ENCODE assay signal across 1 cellular context in genomic region chr1:1826356-1827088, GRCh38.
TF ChIP-seq lines count a peak whose summit lies in the region.

No MANE protein-coding gene starts in this region.

TF ChIP-seq in HEK293, 187 proteins besides CTCF, POLR2A, EP300 and RAD21 (continued from another document):
- TF ChIP-seq, protein P1, sequence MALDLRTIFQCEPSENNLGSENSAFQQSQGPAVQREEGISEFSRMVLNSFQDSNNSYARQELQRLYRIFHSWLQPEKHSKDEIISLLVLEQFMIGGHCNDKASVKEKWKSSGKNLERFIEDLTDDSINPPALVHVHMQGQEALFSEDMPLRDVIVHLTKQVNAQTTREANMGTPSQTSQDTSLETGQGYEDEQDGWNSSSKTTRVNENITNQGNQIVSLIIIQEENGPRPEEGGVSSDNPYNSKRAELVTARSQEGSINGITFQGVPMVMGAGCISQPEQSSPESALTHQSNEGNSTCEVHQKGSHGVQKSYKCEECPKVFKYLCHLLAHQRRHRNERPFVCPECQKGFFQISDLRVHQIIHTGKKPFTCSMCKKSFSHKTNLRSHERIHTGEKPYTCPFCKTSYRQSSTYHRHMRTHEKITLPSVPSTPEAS (tag by site-specific recombination; IDR thresholded peaks at IDR 0.05) = no peak
- TF ChIP-seq ZNF560 (tag by site-specific recombination; IDR thresholded peaks at IDR 0.05; ENCODE audit: borderline replicate concordance) (no peak), ZNF175 (tag by site-specific recombination; IDR thresholded peaks at IDR 0.05) (no peak), MZF1 (tag by site-specific recombination; IDR thresholded peaks at IDR 0.05; ENCODE audit: borderline replicate concordance) (no peak), ZNF404 (tag by site-specific recombination; IDR thresholded peaks at IDR 0.05) (no peak), GLIS1 (tag by site-specific recombination; IDR thresholded peaks at IDR 0.05) (no peak), ZNF2 (tag by site-specific recombination; IDR thresholded peaks at IDR 0.05) (no peak; the same call in 1 of the 2 replicates), ZNF707 (tag by site-specific recombination; IDR thresholded peaks at IDR 0.05) (no peak), BCL11B (tag by site-specific recombination; IDR thresholded peaks at IDR 0.05; ENCODE audit: low read depth) (no peak), ATF2 (tag by site-specific recombination; IDR thresholded peaks at IDR 0.05; ENCODE audit: low read depth) (no peak), ZNF391 (tag by site-specific recombination; IDR thresholded peaks at IDR 0.05; ENCODE audit: borderline replicate concordance, low read depth) (no peak), ZSCAN5A (tag by site-specific recombination; IDR thresholded peaks at IDR 0.05) (no peak), KLF16 (tag by site-specific recombination; IDR thresholded peaks at IDR 0.05) (no peak)
TF ChIP-seq in HEK293: peak in this region for 8.
